Comparison of ENCODE assay signal across 1 cellular context in the genomic region with DNA sequence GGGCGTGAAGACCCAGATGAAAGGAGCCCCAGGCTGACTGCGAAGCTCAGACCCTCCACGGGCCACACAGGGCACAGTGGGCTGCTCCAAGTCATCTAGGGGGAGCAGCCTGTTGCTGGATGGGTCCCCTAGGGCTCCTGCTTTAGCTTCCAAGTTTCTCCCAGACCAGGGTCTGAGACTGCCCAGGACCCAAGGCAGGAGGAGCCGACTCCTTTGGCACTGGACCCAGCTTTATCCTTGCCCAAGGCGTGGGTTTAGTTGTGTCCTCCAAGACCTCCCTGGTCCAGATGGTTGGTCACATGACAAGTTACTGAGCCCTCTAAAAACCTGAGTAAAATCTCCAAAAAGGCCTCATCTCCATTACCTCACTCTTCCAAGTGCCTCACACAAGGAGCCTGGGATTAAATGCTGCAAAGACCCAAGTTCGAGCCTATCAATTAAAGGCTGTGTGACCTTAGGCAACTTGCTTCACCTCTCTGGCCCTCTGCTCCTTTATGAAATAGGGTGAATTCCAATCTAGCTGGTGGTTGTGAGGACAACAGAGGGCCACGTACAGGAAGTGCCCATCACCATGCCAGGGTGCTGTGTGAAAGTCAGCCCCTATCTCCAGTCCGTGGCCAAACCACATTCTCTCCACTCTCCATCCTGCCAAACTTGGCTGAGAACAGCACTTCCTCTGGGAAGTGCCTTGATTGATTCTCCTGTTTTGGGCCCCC.
TF ChIP-seq lines count a peak whose summit lies in the region.

No MANE protein-coding gene starts in this region.

TF ChIP-seq in K562, 482 proteins besides CTCF, POLR2A, EP300 and RAD21 (continued from another document):
- TF ChIP-seq, protein P1, sequence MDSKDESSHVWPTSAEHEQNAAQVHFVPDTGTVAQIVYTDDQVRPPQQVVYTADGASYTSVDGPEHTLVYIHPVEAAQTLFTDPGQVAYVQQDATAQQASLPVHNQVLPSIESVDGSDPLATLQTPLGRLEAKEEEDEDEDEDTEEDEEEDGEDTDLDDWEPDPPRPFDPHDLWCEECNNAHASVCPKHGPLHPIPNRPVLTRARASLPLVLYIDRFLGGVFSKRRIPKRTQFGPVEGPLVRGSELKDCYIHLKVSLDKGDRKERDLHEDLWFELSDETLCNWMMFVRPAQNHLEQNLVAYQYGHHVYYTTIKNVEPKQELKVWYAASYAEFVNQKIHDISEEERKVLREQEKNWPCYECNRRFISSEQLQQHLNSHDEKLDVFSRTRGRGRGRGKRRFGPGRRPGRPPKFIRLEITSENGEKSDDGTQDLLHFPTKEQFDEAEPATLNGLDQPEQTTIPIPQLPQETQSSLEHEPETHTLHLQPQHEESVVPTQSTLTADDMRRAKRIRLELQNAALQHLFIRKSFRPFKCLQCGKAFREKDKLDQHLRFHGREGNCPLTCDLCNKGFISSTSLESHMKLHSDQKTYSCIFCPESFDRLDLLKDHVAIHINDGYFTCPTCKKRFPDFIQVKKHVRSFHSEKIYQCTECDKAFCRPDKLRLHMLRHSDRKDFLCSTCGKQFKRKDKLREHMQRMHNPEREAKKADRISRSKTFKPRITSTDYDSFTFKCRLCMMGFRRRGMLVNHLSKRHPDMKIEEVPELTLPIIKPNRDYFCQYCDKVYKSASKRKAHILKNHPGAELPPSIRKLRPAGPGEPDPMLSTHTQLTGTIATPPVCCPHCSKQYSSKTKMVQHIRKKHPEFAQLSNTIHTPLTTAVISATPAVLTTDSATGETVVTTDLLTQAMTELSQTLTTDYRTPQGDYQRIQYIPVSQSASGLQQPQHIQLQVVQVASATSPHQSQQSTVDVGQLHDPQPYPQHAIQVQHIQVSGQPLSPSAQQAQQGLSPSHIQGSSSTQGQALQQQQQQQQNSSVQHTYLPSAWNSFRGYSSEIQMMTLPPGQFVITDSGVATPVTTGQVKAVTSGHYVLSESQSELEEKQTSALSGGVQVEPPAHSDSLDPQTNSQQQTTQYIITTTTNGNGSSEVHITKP (IDR thresholded peaks at IDR 0.05; ENCODE audit: partially characterized antibody), result peak; percentile 25
